ENCODE assay signal across 9 cellular contexts in the genomic region with DNA sequence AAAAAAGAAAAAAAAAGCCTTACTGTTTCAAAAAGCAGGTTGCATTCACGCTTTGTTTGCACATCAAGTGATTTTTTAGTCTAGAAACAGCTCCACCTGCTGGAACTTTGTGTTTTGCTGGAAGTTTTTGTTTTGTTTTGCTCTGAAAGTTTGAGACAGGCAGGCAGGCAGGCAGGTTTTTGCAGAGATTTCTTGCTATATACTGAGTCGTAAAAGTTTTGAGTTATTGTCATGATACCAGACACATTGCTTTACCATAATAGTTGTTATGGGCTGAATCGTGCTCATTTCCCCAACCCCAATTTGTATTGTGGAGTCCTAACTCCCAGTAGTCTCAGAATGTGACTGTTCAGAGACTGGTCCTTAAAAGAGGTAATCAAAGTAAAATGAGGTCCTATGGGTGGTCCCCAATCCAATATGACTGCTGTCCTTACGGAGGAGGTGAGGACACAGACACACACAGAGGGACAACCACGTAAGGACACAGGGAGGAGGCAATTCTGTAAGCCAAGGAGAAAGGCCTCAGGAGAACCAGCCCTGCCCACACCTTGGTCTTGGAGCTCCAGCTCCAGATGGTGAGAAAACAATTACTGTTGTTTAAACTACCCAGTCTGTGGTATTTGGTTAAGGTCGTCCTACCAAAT. TPM values are rescaled to one million over a fixed set of nuclear protein-coding genes. Genes with fewer than 3 reads are reported as not detected.
DNase-seq lines count a peak whose midpoint lies in the region; ATAC-seq and TF ChIP-seq lines count a peak whose summit lies in the region.
"Had no signal": no experiment of that assay in that cellular context is flagged by ENCODE, and none has a peak within 500 bp of the region (broad histone marks: within the 10 kb centered on the region; RNA-seq: fewer than 3 reads in every experiment).

No MANE protein-coding gene starts in this region.

- H3K9me3 ChIP-seq in smooth muscle cell (replicated peaks; ENCODE audit: low read depth): no peaks in the 10 kb centered on the region

- H3K79me2 ChIP-seq in smooth muscle cell (ENCODE audit: low read depth): no peaks in the 10 kb centered on the region

- no peaks in the 10 kb centered on the region for H3K4me1 ChIP-seq in smooth muscle cell (ENCODE audit: low read depth)

- POLR2A ChIA-PET in activated naive CD8-positive, alpha-beta T cell treated with anti-CD3 and anti-CD28 coated beads, Interleukin-2, amount 10 ng/mL, durations not matched to agents 7 days and 5 days (lab: Charles Lee): no interaction called here

- TF ChIP-seq CTCF in smooth muscle cell (IDR thresholded peaks at IDR 0.05; ENCODE audit: borderline replicate concordance, insufficient read depth, poor library complexity, severe bottlenecking): peak; percentile 57

- no peak overlapping the region for H2AFZ ChIP-seq in smooth muscle cell (ENCODE audit: low read depth)

- no peak overlapping the region for H3K4me3 Mint-ChIP-seq in activated naive CD8-positive, alpha-beta T cell treated with anti-CD3 and anti-CD28 coated beads, Interleukin-2, amount 10 ng/mL, durations not matched to agents 7 days and 5 days
- no peak overlapping the region for H3K4me3 Mint-ChIP-seq in activated naive CD8-positive, alpha-beta T cell treated with anti-CD3 and anti-CD28 coated beads for 36 hours
- H3K4me3 Mint-ChIP-seq in activated T-helper 2 cell treated with anti-CD3 and anti-CD28 coated beads, Interferon-gamma antibody, Interleukin-2, Interleukin-4, amounts not matched to agents 10 μg/mL and 5 μg/mL and 100 μg/mL, durations not matched to agents 14 hours and 24 hours and 36 hours (ENCODE audit: low read depth): no peak overlapping the region

- no peak overlapping the region for H3K9ac ChIP-seq in smooth muscle cell (ENCODE audit: low read depth)

- peaks cover 5% of the 10 kb centered on the region for H3K9me3 Mint-ChIP-seq in activated naive CD8-positive, alpha-beta T cell treated with anti-CD3 and anti-CD28 coated beads, Interleukin-2, amount 10 ng/mL, durations not matched to agents 7 days and 5 days
- no peaks in the 10 kb centered on the region for H3K9me3 Mint-ChIP-seq in activated naive CD8-positive, alpha-beta T cell treated with anti-CD3 and anti-CD28 coated beads for 36 hours
- no peaks in the 10 kb centered on the region for H3K9me3 Mint-ChIP-seq in activated T-helper 2 cell treated with anti-CD3 and anti-CD28 coated beads, Interferon-gamma antibody, Interleukin-2, Interleukin-4, amounts not matched to agents 10 μg/mL and 5 μg/mL and 100 μg/mL, durations not matched to agents 14 hours and 24 hours and 36 hours

- intact Hi-C loops in activated T-helper 2 cell treated with anti-CD3 and anti-CD28 coated beads, Interferon-gamma antibody, Interleukin-2, Interleukin-4, amounts not matched to agents 10 μg/mL and 5 μg/mL and 100 μg/mL, durations not matched to agents 14 hours and 24 hours and 36 hours (cut with micrococcal nuclease): loop anchor here (2.0 to 5.0 kb wide), 2 partner anchors 30 to 47 kb away; no protein-coding TSS in a partner anchor

- H3K36me3 Mint-ChIP-seq in activated naive CD8-positive, alpha-beta T cell treated with anti-CD3 and anti-CD28 coated beads, Interleukin-2, amount 10 ng/mL, durations not matched to agents 7 days and 5 days: peaks cover 1% of the 10 kb centered on the region
- no peaks in the 10 kb centered on the region for H3K36me3 Mint-ChIP-seq in activated naive CD8-positive, alpha-beta T cell treated with anti-CD3 and anti-CD28 coated beads for 36 hours
- no peaks in the 10 kb centered on the region for H3K36me3 Mint-ChIP-seq in activated T-helper 2 cell treated with anti-CD3 and anti-CD28 coated beads, Interferon-gamma antibody, Interleukin-2, Interleukin-4, amounts not matched to agents 10 μg/mL and 5 μg/mL and 100 μg/mL, durations not matched to agents 14 hours and 24 hours and 36 hours (ENCODE audit: low read depth)

- H4K20me1 ChIP-seq in smooth muscle cell (ENCODE audit: low read depth): no peaks in the 10 kb centered on the region

- no peak overlapping the region for H3K4me2 ChIP-seq in smooth muscle cell

- DNase-seq in activated naive CD8-positive, alpha-beta T cell treated with anti-CD3 and anti-CD28 coated beads, Interleukin-2, amount 10 ng/mL, durations not matched to agents 7 days and 5 days: no peak
- DNase-seq in activated naive CD8-positive, alpha-beta T cell treated with anti-CD3 and anti-CD28 coated beads for 36 hours: no peak
- peak; percentile 26 to 47 for DNase-seq in Kasumi-1 (lab: John Stamatoyannopoulos, UW)
- DNase-seq in activated CD4-positive, alpha-beta T cell treated with anti-CD3 and anti-CD28 coated beads, Interleukin-2, amount 50 U/mL, for 1 hour: peak; percentile 23
- peak; percentile 11 for DNase-seq in foreskin melanocyte
- no peak for DNase-seq in smooth muscle cell (lab: John Stamatoyannopoulos, UW; ENCODE audit: unreplicated experiment)
- no peak for DNase-seq in activated T-helper 2 cell treated with anti-CD3 and anti-CD28 coated beads, Interferon-gamma antibody, Interleukin-2, Interleukin-4, amounts not matched to agents 10 μg/mL and 5 μg/mL and 100 μg/mL, durations not matched to agents 14 hours and 24 hours and 36 hours (ENCODE audit: low spot score)

- H3K27ac Mint-ChIP-seq in activated naive CD8-positive, alpha-beta T cell treated with anti-CD3 and anti-CD28 coated beads, Interleukin-2, amount 10 ng/mL, durations not matched to agents 7 days and 5 days: no peak overlapping the region
- H3K27ac Mint-ChIP-seq in activated naive CD8-positive, alpha-beta T cell treated with anti-CD3 and anti-CD28 coated beads for 36 hours: no peak overlapping the region
- no peak overlapping the region for H3K27ac Mint-ChIP-seq in activated T-helper 2 cell treated with anti-CD3 and anti-CD28 coated beads, Interferon-gamma antibody, Interleukin-2, Interleukin-4, amounts not matched to agents 10 μg/mL and 5 μg/mL and 100 μg/mL, durations not matched to agents 14 hours and 24 hours and 36 hours

- H3K4me1 Mint-ChIP-seq in activated naive CD8-positive, alpha-beta T cell treated with anti-CD3 and anti-CD28 coated beads, Interleukin-2, amount 10 ng/mL, durations not matched to agents 7 days and 5 days: peaks cover 18% of the 10 kb centered on the region
- peaks cover 20% of the 10 kb centered on the region for H3K4me1 Mint-ChIP-seq in activated naive CD8-positive, alpha-beta T cell treated with anti-CD3 and anti-CD28 coated beads for 36 hours
- peaks cover 13% of the 10 kb centered on the region for H3K4me1 Mint-ChIP-seq in activated T-helper 2 cell treated with anti-CD3 and anti-CD28 coated beads, Interferon-gamma antibody, Interleukin-2, Interleukin-4, amounts not matched to agents 10 μg/mL and 5 μg/mL and 100 μg/mL, durations not matched to agents 14 hours and 24 hours and 36 hours (ENCODE audit: low read depth)

- H3K36me3 ChIP-seq in smooth muscle cell (ENCODE audit: low read depth): no peaks in the 10 kb centered on the region

- peaks cover 25% of the 10 kb centered on the region for H3K27me3 ChIP-seq in smooth muscle cell (ENCODE audit: low read depth)

- ATAC-seq in activated naive CD8-positive, alpha-beta T cell treated with anti-CD3 and anti-CD28 coated beads, Interleukin-2, amount 10 ng/mL, durations not matched to agents 7 days and 5 days (ENCODE audit: low read depth): peak; percentile 48
- ATAC-seq in GM18502 (IDR thresholded peaks at IDR 0.05; ENCODE audit: poor library complexity, unreplicated experiment): no peak

- H3F3A ChIP-seq in smooth muscle cell (ENCODE audit: low read depth): no peaks in the 10 kb centered on the region

- WGBS in smooth muscle cell (ENCODE audit: low lambda C conversion rate): 44% methylated on average over 6 of the region's 6 CpGs

- H3K27me3 Mint-ChIP-seq in activated naive CD8-positive, alpha-beta T cell treated with anti-CD3 and anti-CD28 coated beads, Interleukin-2, amount 10 ng/mL, durations not matched to agents 7 days and 5 days: peaks cover 3% of the 10 kb centered on the region
- H3K27me3 Mint-ChIP-seq in activated naive CD8-positive, alpha-beta T cell treated with anti-CD3 and anti-CD28 coated beads for 36 hours: no peaks in the 10 kb centered on the region
- peaks cover 20% of the 10 kb centered on the region for H3K27me3 Mint-ChIP-seq in activated T-helper 2 cell treated with anti-CD3 and anti-CD28 coated beads, Interferon-gamma antibody, Interleukin-2, Interleukin-4, amounts not matched to agents 10 μg/mL and 5 μg/mL and 100 μg/mL, durations not matched to agents 14 hours and 24 hours and 36 hours (ENCODE audit: low read depth)

- no peak overlapping the region for H3K4me3 ChIP-seq in smooth muscle cell

- H3K27ac ChIP-seq in smooth muscle cell (ENCODE audit: low read depth): no peak overlapping the region

RNA-seq across cellular contexts. Expression of gene OR2Y1, which starts 20.9 kb away (rescaled TPM):
- total RNA-seq in activated naive CD8-positive, alpha-beta T cell treated with anti-CD3 and anti-CD28 coated beads, Interleukin-2, amount 10 ng/mL, durations not matched to agents 7 days and 5 days: not detected
- total RNA-seq in activated naive CD8-positive, alpha-beta T cell treated with anti-CD3 and anti-CD28 coated beads for 36 hours: not detected
- total RNA-seq in smooth muscle cell: not detected in 2 replicates
- not detected in 2 replicates for polyA plus RNA-seq in smooth muscle cell
- total RNA-seq in activated T-helper 2 cell treated with anti-CD3 and anti-CD28 coated beads, Interferon-gamma antibody, Interleukin-2, Interleukin-4, amounts not matched to agents 10 μg/mL and 5 μg/mL and 100 μg/mL, durations not matched to agents 14 hours and 24 hours and 36 hours: not detected in 2 replicates
- polyA plus RNA-seq: esophagus had no signal

Comparison
In these comparisons a context has a peak if more than half of its experiments do, and no peak if none do; other contexts are left out.
1. DNase-seq: peak in Kasumi-1 (2 of 2), activated CD4-positive, alpha-beta T cell treated with anti-CD3 and anti-CD28 coated beads, Interleukin-2, amount 50 U/mL, for 1 hour (single experiment) and foreskin melanocyte (single experiment); none in activated naive CD8-positive, alpha-beta T cell treated with anti-CD3 and anti-CD28 coated beads, Interleukin-2, amount 10 ng/mL, durations not matched to agents 7 days and 5 days (single experiment), activated naive CD8-positive, alpha-beta T cell treated with anti-CD3 and anti-CD28 coated beads for 36 hours (single experiment), smooth muscle cell (single experiment) and activated T-helper 2 cell treated with anti-CD3 and anti-CD28 coated beads, Interferon-gamma antibody, Interleukin-2, Interleukin-4, amounts not matched to agents 10 μg/mL and 5 μg/mL and 100 μg/mL, durations not matched to agents 14 hours and 24 hours and 36 hours (single experiment).